ENCODE assay signal across 24 cellular contexts in the genomic region with DNA sequence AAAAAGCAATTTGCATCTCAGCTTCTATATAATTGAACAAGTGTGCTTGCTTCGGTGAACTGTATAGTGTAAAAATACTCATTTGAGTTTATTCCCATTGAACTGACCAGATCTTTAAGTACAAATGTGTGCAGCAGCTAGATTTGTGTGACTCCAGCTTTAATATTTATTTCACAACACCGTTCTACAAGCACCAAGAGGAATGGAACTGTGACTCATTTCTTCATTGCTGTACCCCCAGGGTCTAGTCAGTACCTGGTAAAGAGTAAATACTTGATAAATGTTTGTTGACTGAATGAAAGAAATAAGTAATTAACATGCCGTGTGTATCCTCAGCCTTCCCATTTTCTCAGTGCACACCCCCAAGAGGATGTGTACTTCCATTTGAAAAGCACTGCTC.
"Had no signal": no experiment of that assay in that cellular context is flagged by ENCODE, and none has a peak within 500 bp of the region (broad histone marks: within the 10 kb centered on the region; RNA-seq: fewer than 3 reads in every experiment).

No MANE protein-coding gene starts in this region.

- H3K79me2 ChIP-seq: parathyroid adenoma had no signal

- H3K9ac ChIP-seq: neural progenitor cell, parathyroid adenoma had no signal

- H3K27ac ChIP-seq: dorsolateral prefrontal cortex, esophagus muscularis mucosa, neural progenitor cell, parathyroid adenoma, right atrium auricular region, sigmoid colon, stomach, thyroid gland, vagina had no signal

- H3K4me1 ChIP-seq: esophagus muscularis mucosa, neural progenitor cell, parathyroid adenoma, right atrium auricular region, sigmoid colon, stomach, thyroid gland, vagina had no signal

- H3K9me3 ChIP-seq: esophagus muscularis mucosa, mucosa of descending colon, right atrium auricular region, sigmoid colon, stomach, thyroid gland, vagina had no signal

- H3K36me3 ChIP-seq: esophagus muscularis mucosa, neural progenitor cell, right atrium auricular region, sigmoid colon, stomach, thyroid gland, vagina had no signal

- DNase-seq: dorsolateral prefrontal cortex; effector CD4-positive, alpha-beta T cell; hypothalamus; kidney; mesenchymal stem cell; mucosa of descending colon; naive thymus-derived CD4-positive, alpha-beta T cell; sigmoid colon; stimulated activated CD4-positive, alpha-beta T cell treated with anti-CD3 and anti-CD28 coated beads, Interleukin-2, amount 100 ng/mL, for 24 hours; stimulated activated CD4-positive, alpha-beta T cell treated with anti-CD3 and anti-CD28 coated beads, Interleukin-4, amount 100 ng/mL, for 24 hours; stimulated activated naive CD4-positive, alpha-beta T cell treated with Interleukin-2 at 50 U/mL for 16 hours; stomach; thyroid gland; trophoblast cell had no signal

- H3K27me3 ChIP-seq: esophagus muscularis mucosa, neural progenitor cell, right atrium auricular region, sigmoid colon, stomach, thyroid gland, vagina had no signal

- H3K4me3 ChIP-seq: dorsolateral prefrontal cortex, esophagus muscularis mucosa, lung, mucosa of descending colon, neural progenitor cell, right atrium auricular region, sigmoid colon, stomach, thyroid gland, vagina had no signal

- ATAC-seq: left lobe of liver; mucosa of descending colon; naive thymus-derived CD4-positive, alpha-beta T cell; stimulated activated effector memory CD8-positive, alpha-beta T cell treated with anti-CD3 and anti-CD28 coated beads, Interleukin-12 subunit alpha, Interleukin-12 subunit beta, amount 100 ng/mL, for 72 hours had no signal

- H3K4me2 ChIP-seq: neural progenitor cell had no signal

- FAIRE-seq: colon, frontal cortex, kidney had no signal

- H2AFZ ChIP-seq: neural progenitor cell, parathyroid adenoma had no signal
